In genomic region chr3:13975686-13976085, GRCh38 we compare ENCODE assay signal across 1 cellular context.
A peak's percentile ranks its signal among the peaks of the same experiment; 100 is the strongest.
TF ChIP-seq lines count a peak whose summit lies in the region.

No MANE protein-coding gene starts in this region.

TF ChIP-seq in K562, 482 proteins besides CTCF, POLR2A, EP300 and RAD21 (continued from another document):
- peak; percentile 28; the same call in 1 of the 2 replicates for TF ChIP-seq MAFF (IDR thresholded peaks at IDR 0.05; ENCODE audit: low read length)
